ENCODE assay signal across 27 cellular contexts in the genomic region with DNA sequence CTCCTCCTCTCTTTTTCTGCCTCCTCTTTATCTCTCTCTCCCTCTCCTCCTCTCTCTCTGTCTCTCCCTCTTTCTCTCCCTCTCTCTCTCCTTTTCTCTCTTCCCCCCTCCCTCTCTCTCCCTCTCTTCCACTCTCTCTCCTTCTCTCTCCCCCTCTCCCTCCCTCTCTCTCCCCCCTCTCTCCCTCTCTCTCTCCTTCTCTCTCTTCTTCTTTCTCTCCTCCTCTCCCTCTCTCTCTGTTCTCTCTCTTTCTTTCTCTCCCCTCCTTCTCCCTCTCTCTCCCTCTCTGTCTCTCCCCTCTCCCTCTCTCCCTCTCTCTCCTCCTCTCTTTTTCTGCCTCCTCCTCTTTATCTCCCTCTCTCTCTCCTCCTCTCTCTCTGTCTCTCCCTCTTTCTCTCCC.
"Had no signal": no experiment of that assay in that cellular context is flagged by ENCODE, and none has a peak within 500 bp of the region (broad histone marks: within the 10 kb centered on the region; RNA-seq: fewer than 3 reads in every experiment).

No MANE protein-coding gene starts in this region.

- H3K27me3 ChIP-seq: neutrophil, pancreas, right lobe of liver, thyroid gland, upper lobe of left lung, vagina had no signal

- H3K4me3 ChIP-seq: pancreas, prostate gland, right lobe of liver, sigmoid colon, stomach, thoracic aorta, thyroid gland, tibial nerve, upper lobe of left lung, vagina had no signal

- H3K36me3 ChIP-seq: neutrophil, pancreas, prostate gland, right lobe of liver, sigmoid colon, stomach, thoracic aorta, thyroid gland, tibial nerve, upper lobe of left lung, vagina had no signal

- H3K27ac Mint-ChIP-seq: natural killer cell treated with Interleukin-12 subunit alpha and Interleukin-12 subunit beta and Interleukin-15 and Interleukin-18, amount 100 ng/mL, for 72 hours; nephron progenitor cell; stimulated activated effector memory CD8-positive, alpha-beta T cell treated with anti-CD3 and anti-CD28 coated beads, Interleukin-12 subunit alpha, Interleukin-12 subunit beta, amount 100 ng/mL, for 72 hours; stimulated activated naive B cell treated with anti-CD40 and anti-IgM and Interleukin-4, amounts not matched to agents 10 μg/mL and 1 μg/mL and 100 μg/mL, for 72 hours had no signal

- H3K4me1 ChIP-seq: pancreas, prostate gland, right lobe of liver, sigmoid colon, stomach, thyroid gland, tibial nerve, upper lobe of left lung, vagina had no signal

- DNase-seq: naive thymus-derived CD8-positive, alpha-beta T cell; nephron progenitor cell; nucleus accumbens; pancreas; retina; right cardiac atrium; right lobe of liver; sigmoid colon; small intestine; stimulated activated CD4-positive, alpha-beta T cell treated with anti-CD3 and anti-CD28 coated beads, Interleukin-15, amount 100 ng/mL, for 24 hours; stimulated activated CD4-positive, alpha-beta T cell treated with anti-CD3 and anti-CD28 coated beads, Interleukin-2, amount 100 ng/mL, for 24 hours; stimulated activated CD4-positive, alpha-beta T cell treated with anti-CD3 and anti-CD28 coated beads, Interleukin-2, amount 100 ng/mL, for 48 hours; stimulated activated CD4-positive, alpha-beta T cell treated with anti-CD3 and anti-CD28 coated beads, Interleukin-4, amount 100 ng/mL, for 24 hours; stimulated activated naive B cell treated with anti-CD40 and anti-IgM and Interleukin-4, amounts not matched to agents 10 μg/mL and 1 μg/mL and 100 μg/mL, for 72 hours; stimulated activated naive CD4-positive, alpha-beta T cell treated with Interleukin-2 at 50 U/mL for 16 hours; stomach; thyroid gland; trophoblast cell had no signal

- H3K9me3 ChIP-seq: neutrophil, pancreas, prostate gland, right lobe of liver, sigmoid colon, stomach, thoracic aorta, thyroid gland, tibial nerve, upper lobe of left lung, vagina had no signal

- ATAC-seq: naive thymus-derived CD8-positive, alpha-beta T cell; natural killer cell treated with Interleukin-12 subunit alpha and Interleukin-12 subunit beta and Interleukin-15 and Interleukin-18, amount 100 ng/mL, for 72 hours; pancreas; right cardiac atrium had no signal

- H3K4me3 Mint-ChIP-seq: naive thymus-derived CD8-positive, alpha-beta T cell; natural killer cell treated with Interleukin-12 subunit alpha and Interleukin-12 subunit beta and Interleukin-15 and Interleukin-18, amount 100 ng/mL, for 72 hours; nephron progenitor cell; neural crest cell; stimulated activated effector memory CD8-positive, alpha-beta T cell treated with anti-CD3 and anti-CD28 coated beads, Interleukin-12 subunit alpha, Interleukin-12 subunit beta, amount 100 ng/mL, for 72 hours; stimulated activated naive B cell treated with anti-CD40 and anti-IgM and Interleukin-4, amounts not matched to agents 10 μg/mL and 1 μg/mL and 100 μg/mL, for 72 hours had no signal

- H3K27ac ChIP-seq: neutrophil, pancreas, prostate gland, right lobe of liver, sigmoid colon, stomach, thoracic aorta, thyroid gland, tibial nerve, upper lobe of left lung, vagina had no signal

- H3K9me3 Mint-ChIP-seq: naive thymus-derived CD8-positive, alpha-beta T cell; natural killer cell treated with Interleukin-12 subunit alpha and Interleukin-12 subunit beta and Interleukin-15 and Interleukin-18, amount 100 ng/mL, for 72 hours; nephron progenitor cell; neural crest cell; stimulated activated naive B cell treated with anti-CD40 and anti-IgM and Interleukin-4, amounts not matched to agents 10 μg/mL and 1 μg/mL and 100 μg/mL, for 72 hours had no signal

- H3K4me1 Mint-ChIP-seq: stimulated activated effector memory CD8-positive, alpha-beta T cell treated with anti-CD3 and anti-CD28 coated beads, Interleukin-12 subunit alpha, Interleukin-12 subunit beta, amount 100 ng/mL, for 72 hours; stimulated activated naive B cell treated with anti-CD40 and anti-IgM and Interleukin-4, amounts not matched to agents 10 μg/mL and 1 μg/mL and 100 μg/mL, for 72 hours had no signal

- H3K36me3 Mint-ChIP-seq: naive thymus-derived CD8-positive, alpha-beta T cell; natural killer cell treated with Interleukin-12 subunit alpha and Interleukin-12 subunit beta and Interleukin-15 and Interleukin-18, amount 100 ng/mL, for 72 hours; stimulated activated effector memory CD8-positive, alpha-beta T cell treated with anti-CD3 and anti-CD28 coated beads, Interleukin-12 subunit alpha, Interleukin-12 subunit beta, amount 100 ng/mL, for 72 hours; stimulated activated naive B cell treated with anti-CD40 and anti-IgM and Interleukin-4, amounts not matched to agents 10 μg/mL and 1 μg/mL and 100 μg/mL, for 72 hours had no signal
